Comparison of ENCODE assay signal across 9 cellular contexts in genomic region chr5:37005946-37006540, GRCh38.
DNase-seq lines count a peak whose midpoint lies in the region; ATAC-seq, FAIRE-seq and TF ChIP-seq lines count a peak whose summit lies in the region.
"Had no signal": no experiment of that assay in that cellular context is flagged by ENCODE, and none has a peak within 500 bp of the region (broad histone marks: within the 10 kb centered on the region; RNA-seq: fewer than 3 reads in every experiment).

No MANE protein-coding gene starts in this region.

- H3K4me3 Mint-ChIP-seq in activated T-cell treated with anti-CD3 and anti-CD28 coated beads, Interleukin-2, amount 50 U/mL, for 24 hours, result no peak overlapping the region

- H3K27me3 ChIP-seq in adipocyte (replicated peaks; ENCODE audit: control insufficient read depth, insufficient read depth, low read length), result no peaks in the 10 kb centered on the region
- H3K27me3 ChIP-seq in keratinocyte (ENCODE audit: control insufficient read depth, extremely low read depth, insufficient read depth, low read length), result no peaks in the 10 kb centered on the region
- H3K27me3 ChIP-seq: BLaER1 had no signal

- no peaks in the 10 kb centered on the region for H4K20me1 ChIP-seq in keratinocyte (ENCODE audit: control insufficient read depth, extremely low read depth, insufficient read depth, low read length)
- H4K20me1 ChIP-seq: BLaER1 had no signal

- ATAC-seq in GM21360 (IDR thresholded peaks at IDR 0.05; ENCODE audit: unreplicated experiment) (no peak), HG02623 (IDR thresholded peaks at IDR 0.05; ENCODE audit: unreplicated experiment) (no peak)

- peak in 2 of 3 experiments; percentile 35 to 53 for TF ChIP-seq CTCF in keratinocyte (optimal IDR thresholded peaks at IDR 0.05 in 1 of 3, IDR thresholded peaks at IDR 0.05 in 1 of 3, conservative IDR thresholded peaks at IDR 0.05 in 1 of 3; ENCODE audit: extremely low read depth in 1 of 3, insufficient read depth in 2 of 3, low read length in 3 of 3)

- H3K9ac ChIP-seq in adipocyte (ENCODE audit: low read length), result no peak overlapping the region
- H3K9ac ChIP-seq in keratinocyte (ENCODE audit: control insufficient read depth, extremely low read depth, insufficient read depth, low read length), result no peak overlapping the region
- H3K9ac ChIP-seq: BLaER1 had no signal

- H3K9me3 ChIP-seq in adipocyte (ENCODE audit: control insufficient read depth, low read length) (no peaks in the 10 kb centered on the region), keratinocyte (ENCODE audit: control insufficient read depth, low read depth, low read length) (no peaks in the 10 kb centered on the region)
- H3K9me3 ChIP-seq: BLaER1 had no signal

- no peaks in the 10 kb centered on the region for H3K4me1 Mint-ChIP-seq in activated T-cell treated with anti-CD3 and anti-CD28 coated beads, Interleukin-2, amount 50 U/mL, for 24 hours (ENCODE audit: low read depth)

- H3K9me1 ChIP-seq in keratinocyte (ENCODE audit: control insufficient read depth, extremely low read depth, insufficient read depth, low read length), result no peaks in the 10 kb centered on the region

- H3K4me3 ChIP-seq in adipocyte (ENCODE audit: low read length) (no peak overlapping the region), keratinocyte (ENCODE audit: control insufficient read depth in 2 of 3, extremely low read depth in 1 of 3, insufficient read depth in 2 of 3, low read depth in 1 of 3, low read length in 3 of 3) (no peak overlapping the region)
- H3K4me3 ChIP-seq: BLaER1 had no signal

- in situ Hi-C loops in KBM-7 (cut with MboI; ENCODE audit: low pct_unique_long_range_greater_than_20kb, low sequenced_read_pairs), result no loop called here

- no peaks in the 10 kb centered on the region for H3K27me3 Mint-ChIP-seq in activated T-cell treated with anti-CD3 and anti-CD28 coated beads, Interleukin-2, amount 50 U/mL, for 24 hours

- no peak overlapping the region for H3K27ac Mint-ChIP-seq in activated T-cell treated with anti-CD3 and anti-CD28 coated beads, Interleukin-2, amount 50 U/mL, for 24 hours

- DNase-seq in DMS79 treated with DMSO at 0.1 percent for 48 hours (lab: John Stamatoyannopoulos, UW) (peak; percentile 4), DMS79 (lab: John Stamatoyannopoulos, UW) (no peak), KBM-7 (peak; percentile 24), adipocyte (ENCODE audit: low read depth) (peak; percentile 65), keratinocyte (ENCODE audit: low read depth, low spot score) (no peak)
- no peak for DNase-seq in activated T-cell treated with anti-CD3 and anti-CD28 coated beads, Interleukin-2, amount 50 U/mL, for 24 hours

- peak; percentile 13 for FAIRE-seq in keratinocyte (lab: Jason Lieb, UNC)

- H3K9me3 Mint-ChIP-seq in activated T-cell treated with anti-CD3 and anti-CD28 coated beads, Interleukin-2, amount 50 U/mL, for 24 hours, result no peaks in the 10 kb centered on the region

- dilution Hi-C loops in keratinocyte (cut with MboI; ENCODE audit: extremely low pct_ligation_motif_present, low sequenced_read_pairs), result no loop called here

- no peak overlapping the region for H2AFZ ChIP-seq in keratinocyte (ENCODE audit: control insufficient read depth, low read length)

- no peak overlapping the region for H3K4me2 ChIP-seq in keratinocyte (ENCODE audit: control insufficient read depth, extremely low read depth, insufficient read depth, low read depth, low read length)
- H3K4me2 ChIP-seq: BLaER1 had no signal

- no peak overlapping the region for H3K27ac ChIP-seq in keratinocyte (ENCODE audit: control insufficient read depth, insufficient read depth, low read length)
- H3K27ac ChIP-seq: BLaER1 had no signal

- no peaks in the 10 kb centered on the region for H3K79me2 ChIP-seq in keratinocyte (ENCODE audit: control insufficient read depth, insufficient read depth, low read length)

- peaks cover 77% of the 10 kb centered on the region for H3K36me3 ChIP-seq in adipocyte (ENCODE audit: control insufficient read depth, insufficient read depth, low read length, severe bottlenecking)
- H3K36me3 ChIP-seq in keratinocyte (ENCODE audit: control insufficient read depth in 2 of 2, extremely low read depth in 1 of 2, insufficient read depth in 2 of 2, low read length in 2 of 2), result peaks cover 6 to 11% of the 10 kb centered on the region in 2 experiments

- H3K4me1 ChIP-seq in adipocyte (ENCODE audit: control insufficient read depth, insufficient read depth, low read length), result no peaks in the 10 kb centered on the region
- no peaks in the 10 kb centered on the region for H3K4me1 ChIP-seq in keratinocyte (ENCODE audit: control insufficient read depth, extremely low read depth, insufficient read depth, low read length)
- H3K4me1 ChIP-seq: BLaER1 had no signal

- H3K36me3 Mint-ChIP-seq in activated T-cell treated with anti-CD3 and anti-CD28 coated beads, Interleukin-2, amount 50 U/mL, for 24 hours (ENCODE audit: low read depth), result peaks cover 70% of the 10 kb centered on the region

Comparison
In these comparisons a context has a peak if more than half of its experiments do, and no peak if none do; other contexts are left out.
1. DNase-seq: peak in DMS79 treated with DMSO at 0.1 percent for 48 hours (single experiment), KBM-7 (single experiment) and adipocyte (single experiment); none in DMS79 (single experiment), keratinocyte (single experiment) and activated T-cell treated with anti-CD3 and anti-CD28 coated beads, Interleukin-2, amount 50 U/mL, for 24 hours (single experiment).